8 cellular contexts compared by ENCODE assay signal in the genomic region with DNA sequence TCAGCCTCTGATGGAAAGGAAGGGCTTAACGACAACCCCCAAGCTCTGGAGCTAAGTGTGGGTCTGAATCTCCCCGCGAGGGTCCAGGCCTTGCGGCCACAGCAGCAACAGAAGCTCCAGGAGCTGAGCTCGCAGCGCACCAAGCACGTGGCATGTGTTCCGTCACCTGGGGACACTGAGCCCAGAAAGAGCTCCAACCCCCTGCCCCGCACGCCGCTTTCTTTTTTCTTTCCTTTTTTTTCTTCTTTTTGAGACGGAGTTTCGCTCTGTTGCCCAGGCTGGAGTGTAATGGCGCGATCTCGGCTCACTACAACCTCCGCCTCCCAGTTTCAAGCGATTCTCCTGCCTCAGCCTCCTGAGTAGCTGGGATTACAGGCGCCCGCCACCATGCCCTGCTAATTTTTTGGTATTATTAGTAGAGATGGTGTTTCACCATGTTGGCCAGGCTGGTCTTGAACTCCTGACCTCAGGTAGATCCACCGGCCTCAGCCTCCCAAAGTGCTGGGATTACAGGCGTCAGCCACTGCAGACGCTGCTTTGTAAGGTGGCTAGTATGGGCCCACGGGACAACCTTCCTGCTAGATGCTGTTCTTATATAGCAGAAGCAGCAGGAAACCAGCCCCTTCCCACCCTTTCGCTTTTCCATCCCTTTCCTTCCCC. TPM values are rescaled to one million over a fixed set of nuclear protein-coding genes. Genes with fewer than 3 reads are reported as not detected.
A peak's percentile ranks its signal among the peaks of the same experiment; 100 is the strongest.
DNase-seq lines count a peak whose midpoint lies in the region; ATAC-seq and TF ChIP-seq lines count a peak whose summit lies in the region.

No MANE protein-coding gene starts in this region.

- no peak overlapping the region for H2AFZ ChIP-seq in OCI-LY1 (ENCODE audit: low read length)

- H3K4me2 ChIP-seq in OCI-LY1 (ENCODE audit: low read length), result peak overlapping the region; percentile 91

- DNase-seq in GM12864 (ENCODE audit: low read depth) (no peak), epithelial cell of prostate (ENCODE audit: low read depth, low spot score) (no peak), retina (peak; percentile 63), HuH-7 (ENCODE audit: low spot score) (no peak), pons (ENCODE audit: low spot score) (no peak), mucosa of descending colon (no peak)

- TF ChIP-seq CTCF in GM12864 (IDR thresholded peaks at IDR 0.05; ENCODE audit: low read depth, low read length, missing control alignments) (no peak), OCI-LY1 (IDR thresholded peaks at IDR 0.05; ENCODE audit: low read length) (no peak), mucosa of descending colon (IDR thresholded peaks at IDR 0.05) (no peak)

- H3K4me3 ChIP-seq in GM12864 (ENCODE audit: low read depth, low read length) (peak overlapping the region; percentile 27), OCI-LY1 (ENCODE audit: low read depth, low read length, poor library complexity, severe bottlenecking) (peak overlapping the region; percentile 62), mucosa of descending colon (no peak overlapping the region)

- no peak for ATAC-seq in activated CD4-positive, CD25-positive, alpha-beta regulatory T cell treated with anti-CD3 and anti-CD28 coated beads, Interleukin-2, amount 50 U/mL, for 24 hours
- ATAC-seq in mucosa of descending colon, result no peak

- H3K9me2 ChIP-seq in OCI-LY1 (ENCODE audit: low read depth, low read length), result no peaks in the 10 kb centered on the region

- no peaks in the 10 kb centered on the region for H3K27me3 ChIP-seq in OCI-LY1 (ENCODE audit: insufficient read depth, low read length)

- no peaks in the 10 kb centered on the region for H4K20me1 ChIP-seq in OCI-LY1 (ENCODE audit: insufficient read depth, low read length)

- H3F3A ChIP-seq in OCI-LY1 (ENCODE audit: insufficient read depth, low read length), result no peaks in the 10 kb centered on the region

- H3K9me3 ChIP-seq in OCI-LY1 (ENCODE audit: low read length) (no peaks in the 10 kb centered on the region), mucosa of descending colon (no peaks in the 10 kb centered on the region)

- H3K79me2 ChIP-seq in OCI-LY1 (ENCODE audit: insufficient read depth, low read length), result 0 out of 2 replicates have a peak, but pooled peaks cover 6% of the 10 kb centered on the region

- H3K36me3 ChIP-seq in OCI-LY1 (ENCODE audit: insufficient read depth, low read length) (no peaks in the 10 kb centered on the region), mucosa of descending colon (ENCODE audit: low read depth) (no peaks in the 10 kb centered on the region)

- H3K4me1 ChIP-seq in OCI-LY1 (ENCODE audit: insufficient read depth, low read length, severe bottlenecking) (peaks cover 13% of the 10 kb centered on the region), mucosa of descending colon (ENCODE audit: low read depth) (peaks cover 26% of the 10 kb centered on the region)

- H3K27ac ChIP-seq in OCI-LY1 (ENCODE audit: low read depth, low read length, poor library complexity, severe bottlenecking) (no peak overlapping the region), epithelial cell of prostate (peak overlapping the region; percentile 71)

- H3K9ac ChIP-seq in OCI-LY1 (ENCODE audit: low read length), result peak overlapping the region; percentile 50; the same call in 1 of the 2 replicates

- intact Hi-C loops in mucosa of descending colon (cut with DNase I, micrococcal nuclease), result no loop called here

RNA-seq across cellular contexts. Expression of gene TNIP2, which starts 0.7 kb away (rescaled TPM):
- 10 to 100 TPM; 50.3 to 51.5 (median 51.2) TPM for total RNA-seq in mucosa of descending colon

RNA-seq across cellular contexts. Expression of gene SH3BP2, which starts 36.1 kb away (rescaled TPM):
- total RNA-seq in mucosa of descending colon, result 10 to 100 TPM; 48.1 to 75.3 (median 73.0) TPM
